18 cellular contexts compared by ENCODE assay signal in the genomic region with DNA sequence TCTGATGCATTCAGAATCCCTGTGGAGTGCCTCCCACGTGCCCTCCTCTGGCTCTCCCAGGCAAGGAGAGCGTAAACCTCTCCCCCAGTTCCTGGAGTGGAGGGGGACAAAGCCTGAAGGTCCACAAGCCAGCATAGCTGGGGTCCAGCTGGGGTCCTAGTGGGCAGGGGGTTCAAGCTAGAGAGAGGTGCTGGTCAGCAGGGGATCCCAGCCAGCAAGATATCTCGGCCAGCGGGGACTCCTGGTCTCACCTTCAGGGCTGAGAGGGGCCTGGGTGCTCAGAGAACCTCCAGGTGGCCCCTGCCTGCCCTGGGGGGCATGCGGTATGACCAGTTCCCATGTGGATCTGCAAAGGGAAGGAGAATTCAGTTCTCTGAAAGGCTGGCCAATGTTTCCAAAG.
DNase-seq lines count a peak whose midpoint lies in the region; ATAC-seq and TF ChIP-seq lines count a peak whose summit lies in the region.
"Had no signal": no experiment of that assay in that cellular context is flagged by ENCODE, and none has a peak within 500 bp of the region (broad histone marks: within the 10 kb centered on the region; RNA-seq: fewer than 3 reads in every experiment).

No MANE protein-coding gene starts in this region.

- H2BK5ac ChIP-seq in neuronal stem cell (ENCODE audit: low read length) = no peak overlapping the region

- H3K36me3 Mint-ChIP-seq in endodermal cell (ENCODE audit: low read depth) (no peaks in the 10 kb centered on the region), GM23338 (ENCODE audit: low read depth) (peaks cover 15% of the 10 kb centered on the region; the same call in 2 of the 3 replicates)
- H3K36me3 Mint-ChIP-seq: CD8-positive, alpha-beta T cell had no signal

- in situ Hi-C loops in ACHN (cut with HindIII; ENCODE audit: low pct_ligation_motif_present, low pct_unique_long_range_greater_than_20kb, low sequenced_read_pairs) = no loop called here

- H2AFZ ChIP-seq in neuronal stem cell (ENCODE audit: low read length) (no peak overlapping the region), GM23338 (no peak overlapping the region)

- ATAC-seq in left lobe of liver (no peak), GM23338 (no peak)
- ATAC-seq: CD8-positive, alpha-beta T cell had no signal

- H3K79me2 ChIP-seq in GM23338 (replicated peaks; ENCODE audit: insufficient read depth) = no peaks in the 10 kb centered on the region

- H3K9ac ChIP-seq in endodermal cell (ENCODE audit: extremely low read depth, low read length, poor library complexity, severe bottlenecking) (no peak overlapping the region), neuronal stem cell (ENCODE audit: low read depth, low read length, poor library complexity) (peak overlapping the region; percentile 12)
- H3K9ac ChIP-seq: BLaER1 treated with 17β-estradiol and CSF1 and Interleukin-3, amounts not matched to agents 10 nM and 100 nM had no signal

- H3K9me3 Mint-ChIP-seq in endodermal cell = no peaks in the 10 kb centered on the region
- H3K9me3 Mint-ChIP-seq in GM23338 = peaks cover 88% of the 10 kb centered on the region
- H3K9me3 Mint-ChIP-seq: CD4-positive, alpha-beta T cell; CD8-positive, alpha-beta T cell had no signal

- H3K27me3 Mint-ChIP-seq in endodermal cell (ENCODE audit: insufficient read depth) = no peaks in the 10 kb centered on the region
- peaks cover 2% of the 10 kb centered on the region for H3K27me3 Mint-ChIP-seq in GM23338 (ENCODE audit: insufficient read depth, low read depth, poor library complexity)
- H3K27me3 Mint-ChIP-seq: B cell; CD4-positive, alpha-beta T cell had no signal

- H3K4me1 ChIP-seq in endodermal cell (ENCODE audit: control insufficient read depth, insufficient read depth, low read length) (no peaks in the 10 kb centered on the region), neuronal stem cell (ENCODE audit: control insufficient read depth in 2 of 2, insufficient read depth in 1 of 2, low read depth in 1 of 2, low read length in 2 of 2) (peaks cover 0 to 9% of the 10 kb centered on the region in 2 donors), GM23338 (ENCODE audit: insufficient read depth) (no peaks in the 10 kb centered on the region)
- H3K4me1 ChIP-seq: Caco-2 had no signal

- no peak overlapping the region for H3K23ac ChIP-seq in neuronal stem cell (ENCODE audit: low read depth, low read length, poor library complexity)

- H3K9me3 ChIP-seq in endodermal cell (ENCODE audit: control insufficient read depth, low read length) (no peaks in the 10 kb centered on the region), neuronal stem cell (replicated peaks in 1 of 2; ENCODE audit: control insufficient read depth in 2 of 2, insufficient read depth in 1 of 2, low read depth in 1 of 2, low read length in 2 of 2) (peaks cover 0 to 4% of the 10 kb centered on the region in 2 donors)
- H3K9me3 ChIP-seq: BLaER1 treated with 17β-estradiol and CSF1 and Interleukin-3, amounts not matched to agents 10 nM and 100 nM; Caco-2 had no signal

- H2BK12ac ChIP-seq in neuronal stem cell (ENCODE audit: low read length) = no peak overlapping the region

- H3K27me3 ChIP-seq in endodermal cell (ENCODE audit: control insufficient read depth, insufficient read depth, low read length, poor library complexity, severe bottlenecking) (no peaks in the 10 kb centered on the region), neuronal stem cell (ENCODE audit: control insufficient read depth in 3 of 3, insufficient read depth in 3 of 3, low read depth in 1 of 3, low read length in 3 of 3) (peaks cover 0 to 1% (median 0%) of the 10 kb centered on the region in 3 experiments), GM23338 (ENCODE audit: insufficient read depth) (no peaks in the 10 kb centered on the region)
- H3K27me3 ChIP-seq: BLaER1 treated with 17β-estradiol and CSF1 and Interleukin-3, amounts not matched to agents 10 nM and 100 nM had no signal

- H3K79me1 ChIP-seq in neuronal stem cell (ENCODE audit: low read depth, low read length) = no peaks in the 10 kb centered on the region

- no peak overlapping the region for H4K91ac ChIP-seq in neuronal stem cell (ENCODE audit: low read depth, low read length, poor library complexity)

- no peak overlapping the region for H2BK120ac ChIP-seq in neuronal stem cell (ENCODE audit: low read depth, low read length)

- H3K4ac ChIP-seq in neuronal stem cell (ENCODE audit: low read length) = no peak overlapping the region

- H3K14ac ChIP-seq in neuronal stem cell (ENCODE audit: low read length) = no peak overlapping the region

- H3K18ac ChIP-seq in neuronal stem cell (ENCODE audit: low read length) = peak overlapping the region; percentile 45

- H3K36me3 ChIP-seq in endodermal cell (ENCODE audit: control insufficient read depth, insufficient read depth, low read length) (no peaks in the 10 kb centered on the region), neuronal stem cell (replicated peaks in 1 of 2; ENCODE audit: control insufficient read depth in 2 of 2, insufficient read depth in 2 of 2, low read length in 2 of 2) (no peaks in the 10 kb centered on the region), GM23338 (ENCODE audit: insufficient read depth) (no peaks in the 10 kb centered on the region; the same call in 1 of the 2 replicates)
- H3K36me3 ChIP-seq: BLaER1 treated with 17β-estradiol and CSF1 and Interleukin-3, amounts not matched to agents 10 nM and 100 nM had no signal

- no peaks in the 10 kb centered on the region for H3K9me2 ChIP-seq in GM23338 (ENCODE audit: insufficient read depth)

- H3K4me3 ChIP-seq in endodermal cell (ENCODE audit: low read length) (no peak overlapping the region), neuronal stem cell (ENCODE audit: low read length in 2 of 2) (no peak overlapping the region), GM23338 (no peak overlapping the region)
- H3K4me3 ChIP-seq: BLaER1 treated with 17β-estradiol and CSF1 and Interleukin-3, amounts not matched to agents 10 nM and 100 nM had no signal

- no peak overlapping the region for H2AK5ac ChIP-seq in neuronal stem cell (ENCODE audit: low read depth, low read length)

- peaks cover 26% of the 10 kb centered on the region for H3K4me1 Mint-ChIP-seq in endodermal cell
- H3K4me1 Mint-ChIP-seq in GM23338 = peaks cover 8% of the 10 kb centered on the region; the same call in 2 of the 3 replicates
- H3K4me1 Mint-ChIP-seq: B cell had no signal

- no peak overlapping the region for H2BK15ac ChIP-seq in neuronal stem cell (ENCODE audit: low read length)

- 95 to 100% methylated on average over 2 to 5 of the region's 5 CpGs for WGBS in endodermal cell (ENCODE audit: insufficient coverage in 1 of 2, insufficient read length in 1 of 2), 2 experiments
- no CpG with 5 or more reads among the region's 5 CpGs for WGBS in neuronal stem cell (ENCODE audit: extremely low coverage in 2 of 2, insufficient read length in 2 of 2, insufficient replicate concordance in 1 of 2), 2 donors

- TF ChIP-seq CTCF in endodermal cell (conservative IDR thresholded peaks at IDR 0.05) = no peak
- no peak for TF ChIP-seq CTCF in GM23338 (conservative IDR thresholded peaks at IDR 0.05; ENCODE audit: low read depth in 2 of 2)

- H3K27ac Mint-ChIP-seq in endodermal cell = no peak overlapping the region
- H3K27ac Mint-ChIP-seq in GM23338 = no peak overlapping the region
- H3K27ac Mint-ChIP-seq: B cell; CD4-positive, alpha-beta T cell; CD8-positive, alpha-beta T cell had no signal

- H3K4me3 Mint-ChIP-seq in endodermal cell (no peak overlapping the region), GM23338 (no peak overlapping the region)
- H3K4me3 Mint-ChIP-seq: B cell; CD4-positive, alpha-beta T cell; CD8-positive, alpha-beta T cell had no signal

- H4K20me1 ChIP-seq in GM23338 (replicated peaks; ENCODE audit: insufficient read depth) = no peaks in the 10 kb centered on the region

- no peak overlapping the region for H4K8ac ChIP-seq in neuronal stem cell (ENCODE audit: low read depth, low read length)

- DNase-seq in endodermal cell = peak; percentile 28
- DNase-seq in left lobe of liver (ENCODE audit: low spot score) = peak; percentile 21
- DNase-seq in neuronal stem cell (ENCODE audit: low spot score) = no peak
- no peak for DNase-seq in HCEC 1CT
- no peak for DNase-seq in ACHN
- DNase-seq in GM23338 (ENCODE audit: low spot score) = no peak
- no peak for DNase-seq in NCI-H2227 treated with DMSO at 0.1 percent for 48 hours (lab: John Stamatoyannopoulos, UW)
- DNase-seq: 8988T; AML-193; Caco-2; Calu3; CD4-positive, alpha-beta T cell; DMS79 treated with DMSO at 0.1 percent for 48 hours; GF-D8 had no signal

- no peaks in the 10 kb centered on the region for H3F3A ChIP-seq in GM23338 (replicated peaks; ENCODE audit: low read depth)

- no peak overlapping the region for H3K27ac ChIP-seq in endodermal cell (ENCODE audit: low read depth, low read length)
- no peak overlapping the region for H3K27ac ChIP-seq in neuronal stem cell (replicated peaks; ENCODE audit: low read length)
- no peak overlapping the region for H3K27ac ChIP-seq in GM23338 (ENCODE audit: low read depth)
- H3K27ac ChIP-seq: BLaER1 treated with 17β-estradiol and CSF1 and Interleukin-3, amounts not matched to agents 10 nM and 100 nM; C4-2B had no signal

- H3K4me2 ChIP-seq in neuronal stem cell (ENCODE audit: insufficient read depth, low read length, poor library complexity, severe bottlenecking) (no peak overlapping the region), GM23338 (no peak overlapping the region)

TF ChIP-seq in GM23338, 12 proteins besides CTCF, POLR2A, EP300 and RAD21 (continues in another document):
- TF ChIP-seq EZH2 (IDR thresholded peaks at IDR 0.05; ENCODE audit: low read depth, unreplicated experiment) (no peak), JUNB (IDR thresholded peaks at IDR 0.05; ENCODE audit: unreplicated experiment) (no peak)

Comparison
In these comparisons a context has a peak if more than half of its experiments do, and no peak if none do; other contexts are left out.
1. DNase-seq: peak in endodermal cell (single experiment) and left lobe of liver (single experiment); none in neuronal stem cell (single experiment), HCEC 1CT (single experiment), ACHN (single experiment), GM23338 (single experiment) and NCI-H2227 treated with DMSO at 0.1 percent for 48 hours (single experiment).